In the genomic region with DNA sequence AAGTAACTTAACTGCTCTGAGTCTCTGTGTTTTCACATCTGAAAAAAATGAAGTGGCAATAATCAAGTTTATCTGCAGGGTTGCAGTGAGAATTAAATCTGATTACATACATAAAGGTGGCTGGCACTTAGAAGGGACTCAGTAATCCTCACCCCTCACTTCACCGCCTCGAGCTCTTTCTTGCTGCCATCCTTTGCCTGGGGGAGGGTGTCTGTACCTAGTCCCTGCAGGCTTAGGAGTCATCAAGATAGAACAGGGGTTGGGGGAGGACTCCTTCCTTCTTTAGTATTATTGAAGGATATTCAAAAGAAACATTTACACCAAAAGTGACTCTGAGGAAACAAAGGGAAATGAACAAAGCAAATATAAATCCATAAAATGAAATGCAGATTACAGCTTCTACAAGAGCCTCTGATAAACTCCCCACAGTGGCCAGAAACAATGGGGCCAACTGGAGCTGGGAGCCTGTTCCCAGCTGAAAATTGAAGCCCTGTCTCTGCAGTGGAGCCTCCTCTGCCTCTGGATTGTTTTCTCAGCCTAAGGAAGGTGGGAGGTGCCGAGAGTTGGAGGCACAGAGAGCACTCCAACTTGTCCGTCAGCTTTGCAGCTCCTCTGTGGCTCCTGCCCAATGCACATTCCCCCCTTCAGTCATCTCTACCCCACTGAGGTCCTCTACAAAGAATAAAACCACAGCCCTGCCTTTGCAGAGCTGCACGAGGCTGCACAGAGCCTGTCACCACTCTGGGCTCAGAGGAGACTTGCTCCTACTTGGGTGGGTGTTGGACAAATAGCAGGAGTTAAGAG, we compare ENCODE assay signal across 16 cellular contexts. TPM values are rescaled to one million over a fixed set of nuclear protein-coding genes. Genes with fewer than 3 reads are reported as not detected.
DNase-seq lines count a peak whose midpoint lies in the region; ATAC-seq and TF ChIP-seq lines count a peak whose summit lies in the region.
"Had no signal": no experiment of that assay in that cellular context is flagged by ENCODE, and none has a peak within 500 bp of the region (broad histone marks: within the 10 kb centered on the region; RNA-seq: fewer than 3 reads in every experiment).

No MANE protein-coding gene starts in this region.

- TF ChIP-seq CTCF in endodermal cell (conservative IDR thresholded peaks at IDR 0.05): no peak
- TF ChIP-seq CTCF in smooth muscle cell (IDR thresholded peaks at IDR 0.05; ENCODE audit: borderline replicate concordance, insufficient read depth, poor library complexity, severe bottlenecking): no peak

- H3K4me3 Mint-ChIP-seq in activated CD4-positive, alpha-beta T cell treated with anti-CD3 and anti-CD28 coated beads, Interleukin-2, amount 10 ng/mL, durations not matched to agents 24 days and 14 days: no peak overlapping the region
- H3K4me3 Mint-ChIP-seq in endodermal cell: no peak overlapping the region

- 73% methylated on average over 5 of the region's 5 CpGs; no CpG with 5 or more reads in 1 of the 2 experiments for WGBS in endodermal cell (ENCODE audit: insufficient coverage in 1 of 2, insufficient read length in 1 of 2), 2 experiments
- 43% methylated on average over 5 of the region's 5 CpGs for WGBS in smooth muscle cell (ENCODE audit: low lambda C conversion rate)

- no peaks in the 10 kb centered on the region for H4K20me1 ChIP-seq in smooth muscle cell (ENCODE audit: low read depth)

- H3K36me3 ChIP-seq in endodermal cell (ENCODE audit: control insufficient read depth, insufficient read depth, low read length): no peaks in the 10 kb centered on the region
- H3K36me3 ChIP-seq in smooth muscle cell (ENCODE audit: low read depth): no peaks in the 10 kb centered on the region
- H3K36me3 ChIP-seq: upper lobe of right lung had no signal

- peak overlapping the region; percentile 14 for H3K4me2 ChIP-seq in smooth muscle cell

- peak overlapping the region; percentile 38 for H3K27ac Mint-ChIP-seq in activated CD4-positive, alpha-beta T cell treated with anti-CD3 and anti-CD28 coated beads, Interleukin-2, amount 10 ng/mL, durations not matched to agents 24 days and 14 days
- H3K27ac Mint-ChIP-seq in endodermal cell: no peak overlapping the region

- no peaks in the 10 kb centered on the region for H3K36me3 Mint-ChIP-seq in activated CD4-positive, alpha-beta T cell treated with anti-CD3 and anti-CD28 coated beads, Interleukin-2, amount 10 ng/mL, durations not matched to agents 24 days and 14 days (ENCODE audit: low read depth)
- no peaks in the 10 kb centered on the region for H3K36me3 Mint-ChIP-seq in endodermal cell (ENCODE audit: low read depth)

- ATAC-seq in HG02870 (IDR thresholded peaks at IDR 0.05; ENCODE audit: unreplicated experiment) (no peak), GM21576 (IDR thresholded peaks at IDR 0.05; ENCODE audit: unreplicated experiment) (no peak)
- ATAC-seq: foreskin keratinocyte, upper lobe of right lung had no signal

- peaks cover 24% of the 10 kb centered on the region for H3K4me1 ChIP-seq in endodermal cell (ENCODE audit: control insufficient read depth, insufficient read depth, low read length)
- peaks cover 9% of the 10 kb centered on the region for H3K4me1 ChIP-seq in smooth muscle cell (ENCODE audit: low read depth)
- H3K4me1 ChIP-seq: foreskin keratinocyte, upper lobe of right lung had no signal

- no peak overlapping the region for H3K9ac ChIP-seq in endodermal cell (ENCODE audit: extremely low read depth, low read length, poor library complexity, severe bottlenecking)
- H3K9ac ChIP-seq in smooth muscle cell (ENCODE audit: low read depth): no peak overlapping the region

- H3K4me3 ChIP-seq in endodermal cell (ENCODE audit: low read length) (no peak overlapping the region), smooth muscle cell (no peak overlapping the region)
- H3K4me3 ChIP-seq: SK-N-MC, upper lobe of right lung had no signal

- H3F3A ChIP-seq in smooth muscle cell (ENCODE audit: low read depth): no peaks in the 10 kb centered on the region

- DNase-seq in activated CD4-positive, alpha-beta T cell treated with anti-CD3 and anti-CD28 coated beads, Interleukin-2, amount 10 ng/mL, durations not matched to agents 24 days and 14 days: no peak
- DNase-seq in activated CD4-positive, alpha-beta T cell treated with anti-CD3 and anti-CD28 coated beads, Interleukin-2, amount 50 U/mL, for 1 hour: no peak
- DNase-seq in NCI-H510A treated with DMSO at 0.1 percent for 48 hours (lab: John Stamatoyannopoulos, UW) (peak; percentile 21), endodermal cell (peak; percentile 59), smooth muscle cell (lab: John Stamatoyannopoulos, UW; ENCODE audit: unreplicated experiment) (no peak)
- DNase-seq in stimulated activated CD8-positive, alpha-beta memory T cell treated with anti-CD3 and anti-CD28 coated beads, Interleukin-4, amount 100 ng/mL, for 48 hours: no peak
- DNase-seq: activated naive CD4-positive, alpha-beta T cell treated with anti-CD3 and anti-CD28 coated beads, Interleukin-2, amount 50 U/mL, for 16 hours; cortex of kidney; DMS 273 treated with DMSO at 0.1 percent for 48 hours; foreskin keratinocyte; NCI-H1092; NCI-H748 treated with DMSO at 0.1 percent for 48 hours; upper lobe of right lung had no signal

- intact Hi-C loops in activated CD4-positive, alpha-beta T cell treated with anti-CD3 and anti-CD28 coated beads, Interleukin-2, amount 10 ng/mL, durations not matched to agents 24 days and 14 days (cut with micrococcal nuclease): no loop called here

- H3K27ac ChIP-seq in endodermal cell (ENCODE audit: low read depth, low read length): no peak overlapping the region
- H3K27ac ChIP-seq in smooth muscle cell (ENCODE audit: low read depth): no peak overlapping the region
- H3K27ac ChIP-seq: foreskin keratinocyte, SK-N-MC, upper lobe of right lung had no signal

- no peak overlapping the region for H2AFZ ChIP-seq in smooth muscle cell (ENCODE audit: low read depth)

- H3K27me3 Mint-ChIP-seq in activated CD4-positive, alpha-beta T cell treated with anti-CD3 and anti-CD28 coated beads, Interleukin-2, amount 10 ng/mL, durations not matched to agents 24 days and 14 days: peaks cover 4% of the 10 kb centered on the region
- H3K27me3 Mint-ChIP-seq in endodermal cell (ENCODE audit: insufficient read depth): peaks cover 2% of the 10 kb centered on the region

- H3K9me3 Mint-ChIP-seq in activated CD4-positive, alpha-beta T cell treated with anti-CD3 and anti-CD28 coated beads, Interleukin-2, amount 10 ng/mL, durations not matched to agents 24 days and 14 days: no peaks in the 10 kb centered on the region
- H3K9me3 Mint-ChIP-seq in endodermal cell: peaks cover 12% of the 10 kb centered on the region

- H3K9me3 ChIP-seq in endodermal cell (ENCODE audit: control insufficient read depth, low read length): peaks cover 8% of the 10 kb centered on the region
- H3K9me3 ChIP-seq in smooth muscle cell (replicated peaks; ENCODE audit: low read depth): no peaks in the 10 kb centered on the region
- H3K9me3 ChIP-seq: upper lobe of right lung had no signal

- peaks cover 8% of the 10 kb centered on the region for H3K4me1 Mint-ChIP-seq in activated CD4-positive, alpha-beta T cell treated with anti-CD3 and anti-CD28 coated beads, Interleukin-2, amount 10 ng/mL, durations not matched to agents 24 days and 14 days
- peaks cover 36% of the 10 kb centered on the region for H3K4me1 Mint-ChIP-seq in endodermal cell

- no peaks in the 10 kb centered on the region for H3K79me2 ChIP-seq in smooth muscle cell (ENCODE audit: low read depth)

- no peaks in the 10 kb centered on the region for H3K27me3 ChIP-seq in endodermal cell (ENCODE audit: control insufficient read depth, insufficient read depth, low read length, poor library complexity, severe bottlenecking)
- peaks cover 3% of the 10 kb centered on the region for H3K27me3 ChIP-seq in smooth muscle cell (ENCODE audit: low read depth)
- H3K27me3 ChIP-seq: upper lobe of right lung had no signal

RNA-seq across cellular contexts. Expression of gene CRYGS, which starts 41.8 kb away (rescaled TPM):
- total RNA-seq in activated CD4-positive, alpha-beta T cell treated with anti-CD3 and anti-CD28 coated beads, Interleukin-2, amount 10 ng/mL, durations not matched to agents 24 days and 14 days: 4.4 and 4.8 TPM in 2 replicates
- total RNA-seq in endodermal cell (1 to 10 TPM; 2.0 to 2.4 TPM), smooth muscle cell (5.5 and 9.2 TPM in 2 replicates)
- polyA plus RNA-seq in endodermal cell (2013, experiment 1 of 2): 2.9 TPM
- polyA plus RNA-seq in endodermal cell (2013, experiment 2 of 2): 2.7 TPM
- 6.6 and 13.5 TPM in 2 replicates for polyA plus RNA-seq in smooth muscle cell

Comparison
In these comparisons a context has a peak if more than half of its experiments do, and no peak if none do; other contexts are left out.
1. DNase-seq: peak in NCI-H510A treated with DMSO at 0.1 percent for 48 hours (single experiment) and endodermal cell (single experiment); none in activated CD4-positive, alpha-beta T cell treated with anti-CD3 and anti-CD28 coated beads, Interleukin-2, amount 10 ng/mL, durations not matched to agents 24 days and 14 days (single experiment), activated CD4-positive, alpha-beta T cell treated with anti-CD3 and anti-CD28 coated beads, Interleukin-2, amount 50 U/mL, for 1 hour (single experiment), smooth muscle cell (single experiment) and stimulated activated CD8-positive, alpha-beta memory T cell treated with anti-CD3 and anti-CD28 coated beads, Interleukin-4, amount 100 ng/mL, for 48 hours (single experiment).